9 cellular contexts compared by ENCODE assay signal in genomic region chr19:13986348-13986904, GRCh38. TPM values are rescaled to one million over a fixed set of nuclear protein-coding genes. Genes with fewer than 3 reads are reported as not detected.
DNase-seq lines count a peak whose midpoint lies in the region; ATAC-seq and TF ChIP-seq lines count a peak whose summit lies in the region.
"Had no signal": no experiment of that assay in that cellular context is flagged by ENCODE, and none has a peak within 500 bp of the region (broad histone marks: within the 10 kb centered on the region; RNA-seq: fewer than 3 reads in every experiment).

No MANE protein-coding gene starts in this region.

- H3K36me3 Mint-ChIP-seq in T-helper 1 cell treated with Interleukin-12 subunit alpha and Interleukin-12 subunit beta and Interleukin-4 antibody, amounts not matched to agents 30 μg/mL and 1 μg/mL, for 36 hours (ENCODE audit: low read depth): peaks cover 22% of the 10 kb centered on the region

- DNase-seq in EL (peak; percentile 88), Karpas-422 (peak; percentile 98), spleen (peak; percentile 99), DMS114 treated with DMSO at 0.1 percent for 48 hours (lab: John Stamatoyannopoulos, UW; ENCODE audit: unreplicated experiment) (no peak)

- peak overlapping the region; percentile 91 for H3K4me2 ChIP-seq in Karpas-422 (ENCODE audit: low read depth, low read length, poor library complexity, severe bottlenecking)

- H3K79me2 ChIP-seq in Karpas-422 (ENCODE audit: low read length): peaks cover 11% of the 10 kb centered on the region

- no peaks in the 10 kb centered on the region for H4K20me1 ChIP-seq in Karpas-422 (ENCODE audit: insufficient read depth, low read depth, low read length)

- H3K9ac ChIP-seq in Karpas-422 (ENCODE audit: low read length) (peak overlapping the region; percentile 85), iPS-18a (ENCODE audit: low read length) (peak overlapping the region; percentile 52)

- H3K4me1 ChIP-seq in Karpas-422 (ENCODE audit: low read length): peaks cover 48% of the 10 kb centered on the region
- H3K4me1 ChIP-seq in iPS-18a (ENCODE audit: control insufficient read depth, low read depth, low read length): peaks cover 27% of the 10 kb centered on the region
- peaks cover 28 to 98% (median 75%) of the 10 kb centered on the region in 6 donors for H3K4me1 ChIP-seq in spleen

- TF ChIP-seq CTCF in spleen (IDR thresholded peaks at IDR 0.05 in 8 of 11, conservative IDR thresholded peaks at IDR 0.05 in 3 of 11): peak in 4 of 11 experiments; percentile 13 to 27 (median 20)

- H3K9me3 ChIP-seq in Karpas-422 (ENCODE audit: low read length): no peaks in the 10 kb centered on the region
- no peaks in the 10 kb centered on the region for H3K9me3 ChIP-seq in iPS-18a (ENCODE audit: control insufficient read depth, low read depth, low read length)
- H3K9me3 ChIP-seq in spleen: no peaks in the 10 kb centered on the region

- peak overlapping the region; percentile 27; the same call in 1 of the 2 replicates for H2AFZ ChIP-seq in Karpas-422 (ENCODE audit: low read length)

- H3K9me3 Mint-ChIP-seq in T-helper 1 cell treated with Interleukin-12 subunit alpha and Interleukin-12 subunit beta and Interleukin-4 antibody, amounts not matched to agents 30 μg/mL and 1 μg/mL, for 36 hours: no peaks in the 10 kb centered on the region

- H3K27ac ChIP-seq in Karpas-422 (ENCODE audit: low read length): peak overlapping the region; percentile 96
- H3K27ac ChIP-seq in angular gyrus (ENCODE audit: low read depth, low read length): peak overlapping the region; percentile 65
- peak overlapping the region; percentile 80 for H3K27ac ChIP-seq in iPS-18a (ENCODE audit: low read length)
- H3K27ac ChIP-seq in spleen: peak overlapping the region; percentile 83 to 97 (median 94)

- peak overlapping the region; percentile 54 for H3K4me3 Mint-ChIP-seq in T-helper 1 cell treated with Interleukin-12 subunit alpha and Interleukin-12 subunit beta and Interleukin-4 antibody, amounts not matched to agents 30 μg/mL and 1 μg/mL, for 36 hours

- ATAC-seq in GM21717 (IDR thresholded peaks at IDR 0.05; ENCODE audit: unreplicated experiment): peak; percentile 65

- H3K36me3 ChIP-seq in Karpas-422 (ENCODE audit: insufficient read depth, low read length) (no peaks in the 10 kb centered on the region), iPS-18a (ENCODE audit: control insufficient read depth, low read depth, low read length) (no peaks in the 10 kb centered on the region), spleen (peaks cover 0 to 58% (median 11%) of the 10 kb centered on the region in 6 donors)

- no peaks in the 10 kb centered on the region for H3K9me2 ChIP-seq in Karpas-422 (replicated peaks; ENCODE audit: insufficient read depth, low read length)

- TF ChIP-seq POLR2A in spleen (IDR thresholded peaks at IDR 0.05): no peak

- H3K27me3 ChIP-seq in Karpas-422 (ENCODE audit: low read length): no peaks in the 10 kb centered on the region
- H3K27me3 ChIP-seq in iPS-18a (ENCODE audit: control insufficient read depth, insufficient read depth, low read length): no peaks in the 10 kb centered on the region
- no peaks in the 10 kb centered on the region for H3K27me3 ChIP-seq in spleen (replicated peaks in 1 of 7)

- H3K4me3 ChIP-seq in Karpas-422 (ENCODE audit: low read length) (peak overlapping the region; percentile 69), iPS-18a (ENCODE audit: low read length) (peak overlapping the region; percentile 39), spleen (peak overlapping the region in 4 of 8 donors; percentile 2 to 56 (median 14))

- H3K27me3 Mint-ChIP-seq in T-helper 1 cell treated with Interleukin-12 subunit alpha and Interleukin-12 subunit beta and Interleukin-4 antibody, amounts not matched to agents 30 μg/mL and 1 μg/mL, for 36 hours (ENCODE audit: low read depth): no peaks in the 10 kb centered on the region

- peak overlapping the region; percentile 96 for H3K27ac Mint-ChIP-seq in T-helper 1 cell treated with Interleukin-12 subunit alpha and Interleukin-12 subunit beta and Interleukin-4 antibody, amounts not matched to agents 30 μg/mL and 1 μg/mL, for 36 hours

- intact Hi-C loops in spleen (cut with DNase I; ENCODE audit: low total_unique reads): no loop called here

- WGBS in spleen, 5 donors: 1 to 3% (median 2%) methylated on average over 5 to 19 of the region's 19 CpGs

- peaks cover 37% of the 10 kb centered on the region for H3K4me1 Mint-ChIP-seq in T-helper 1 cell treated with Interleukin-12 subunit alpha and Interleukin-12 subunit beta and Interleukin-4 antibody, amounts not matched to agents 30 μg/mL and 1 μg/mL, for 36 hours (ENCODE audit: low read depth)

RNA-seq across cellular contexts. Expression of gene RFX1, which starts 19.7 kb away (rescaled TPM):
- total RNA-seq in Karpas-422 (2014; rRNA removed; shearing (Covaris generic); ENCODE audit: low replicate concordance): 1.2 and 2.3 TPM in 2 replicates
- 10 to 100 TPM in 5 of 7 donors, 1 to 10 TPM in 2; 9.2 to 22.4 (median 17.9) TPM for total RNA-seq in spleen
- 1 to 10 TPM; 2.2 to 8.0 (median 4.2) TPM for polyA plus RNA-seq in spleen

RNA-seq across cellular contexts. Expression of gene DCAF15, which starts 34.1 kb away (rescaled TPM):
- total RNA-seq in Karpas-422 (2014; rRNA removed; shearing (Covaris generic); ENCODE audit: low replicate concordance): 15.1 and 41.4 TPM in 2 replicates
- 10 to 100 TPM; 27.7 to 58.6 (median 43.2) TPM for total RNA-seq in spleen
- polyA plus RNA-seq in spleen: 10 to 100 TPM; 44.7 to 84.9 (median 79.0) TPM

RNA-seq across cellular contexts. Expression of gene RLN3, which starts 41.5 kb away (rescaled TPM):
- not detected in 2 replicates for total RNA-seq in Karpas-422 (2014; rRNA removed; shearing (Covaris generic); ENCODE audit: low replicate concordance)
- total RNA-seq in spleen: not detected
- polyA plus RNA-seq in spleen: under 1 TPM in 1 of 3 donors, not detected in 2; 0.35 TPM
- polyA plus RNA-seq: adipose tissue had no signal

RNA-seq across cellular contexts. Expression of gene IL27RA, which starts 45.1 kb away (rescaled TPM):
- total RNA-seq in Karpas-422 (2014; rRNA removed; shearing (Covaris generic); ENCODE audit: low replicate concordance): 0.67 and 1.9 TPM in 2 replicates
- total RNA-seq in spleen: 10 to 100 TPM; 15.7 to 28.7 (median 20.8) TPM
- 10 to 100 TPM; 12.8 to 14.4 (median 13.4) TPM for polyA plus RNA-seq in spleen

RNA-seq across cellular contexts. Expression of gene PODNL1, which starts 48.2 kb away (rescaled TPM):
- total RNA-seq in Karpas-422 (2014; rRNA removed; shearing (Covaris generic); ENCODE audit: low replicate concordance): not detected in 2 replicates
- total RNA-seq in spleen: 1 to 10 TPM in 2 of 7 donors, under 1 TPM in 4, not detected in 1; 0.19 to 3.0 (median 0.79) TPM
- under 1 TPM; 0.20 to 0.54 (median 0.41) TPM for polyA plus RNA-seq in spleen
